7 cellular contexts compared by ENCODE assay signal in genomic region chr13:52670726-52671125, GRCh38.
"Had no signal": no experiment of that assay in that cellular context is flagged by ENCODE, and none has a peak within 500 bp of the region (broad histone marks: within the 10 kb centered on the region; RNA-seq: fewer than 3 reads in every experiment).

No MANE protein-coding gene starts in this region.

- FAIRE-seq: HTR-8/SVneo had no signal

- H2AFZ ChIP-seq: GM23248 had no signal

- DNase-seq: GM23248, GOT3, H7, KG1 had no signal

- H3K9ac ChIP-seq: GM23248 had no signal

- H3K4me3 ChIP-seq: GM23248, HAP-1 had no signal

- H3K9me3 ChIP-seq: HAP-1 had no signal

- ATAC-seq: HCT116 had no signal

- H3K27ac ChIP-seq: GM23248 had no signal
